Comparison of ENCODE assay signal across 33 cellular contexts in the genomic region with DNA sequence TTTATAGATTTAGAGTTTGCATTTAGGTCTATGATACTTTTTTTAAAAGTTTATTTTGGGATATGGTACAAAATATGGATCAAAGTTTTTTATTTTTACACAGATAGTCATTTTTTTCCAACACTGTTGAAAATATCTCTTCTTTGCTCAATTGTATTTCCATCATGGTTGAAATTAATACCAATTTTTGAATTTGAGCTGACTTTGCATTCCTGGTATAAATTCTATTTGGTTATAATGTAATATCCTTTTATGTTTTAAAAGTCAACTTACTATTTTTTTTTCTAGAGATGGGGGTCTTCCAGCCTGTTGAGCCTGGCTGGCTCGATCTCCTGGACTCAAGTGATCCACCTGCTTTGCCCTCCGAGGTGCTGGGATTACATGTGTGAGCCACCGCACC.
"Had no signal": no experiment of that assay in that cellular context is flagged by ENCODE, and none has a peak within 500 bp of the region (broad histone marks: within the 10 kb centered on the region; RNA-seq: fewer than 3 reads in every experiment).

No MANE protein-coding gene starts in this region.

- H3K9me3 ChIP-seq: adrenal gland, ascending aorta, body of pancreas, breast epithelium had no signal

- H3K36me3 ChIP-seq: adrenal gland, ascending aorta, brain microvascular endothelial cell, breast epithelium, cardiac muscle cell had no signal

- DNase-seq: activated effector memory CD4-positive, alpha-beta T cell treated with anti-CD3 and anti-CD28 coated beads, Interleukin-2, amount 50 U/mL, for 16 hours; activated effector memory CD4-positive, alpha-beta T cell treated with Interleukin-2 at 50 U/mL for 16 hours; activated gamma-delta T cell; activated gamma-delta T cell treated with Interleukin-2 at 50 U/mL for 16 hours; activated naive CD4-positive, alpha-beta T cell; activated naive CD4-positive, alpha-beta T cell treated with anti-CD3 and anti-CD28 coated beads for 36 hours; activated naive CD4-positive, alpha-beta T cell treated with anti-CD3 and anti-CD28 coated beads, Interleukin-2, amount 10 ng/mL, durations not matched to agents 7 days and 5 days; activated naive CD4-positive, alpha-beta T cell treated with anti-CD3 and anti-CD28 coated beads, Interleukin-2, amount 50 U/mL, for 16 hours; activated naive CD4-positive, alpha-beta T cell treated with Interleukin-2 at 50 U/mL for 16 hours; activated naive CD8-positive, alpha-beta T cell treated with anti-CD3 and anti-CD28 coated beads for 36 hours; activated naive CD8-positive, alpha-beta T cell treated with anti-CD3 and anti-CD28 coated beads, Interleukin-2, amount 10 ng/mL, durations not matched to agents 7 days and 5 days; activated naive CD8-positive, alpha-beta T cell treated with anti-CD3 and anti-CD28 coated beads, Interleukin-2, amount 50 U/mL, for 24 hours; activated T-cell treated with anti-CD3 and anti-CD28 coated beads, Interleukin-2, amount 50 U/mL, for 24 hours; activated T-cell treated with anti-CD3 and anti-CD28 coated beads, Interleukin-2, amount 50 U/mL, for 4 hours; activated T-cell treated with anti-CD3 and anti-CD28 coated beads, Interleukin-2, amount 50 U/mL, for 48 hours; activated T-cell treated with anti-CD3 and anti-CD28 coated beads, Interleukin-2, amount 50 U/mL, for 72 hours; adrenal gland; amniotic stem cell; amygdala; anterior cingulate cortex; aorta; body of pancreas; brain microvascular endothelial cell; caudate nucleus; central memory CD4-positive, alpha-beta T cell; cerebellar nuclear complex had no signal

- ATAC-seq: activated naive CD4-positive, alpha-beta T cell treated with anti-CD3 and anti-CD28 coated beads, Interleukin-2, amount 50 U/mL, for 72 hours; activated naive CD8-positive, alpha-beta T cell treated with anti-CD3 and anti-CD28 coated beads, Interleukin-2, amount 50 U/mL, for 24 hours; activated T-cell treated with anti-CD3 and anti-CD28 coated beads, Interleukin-2, amount 50 U/mL, for 4 hours; activated T-cell treated with anti-CD3 and anti-CD28 coated beads, Interleukin-2, amount 50 U/mL, for 72 hours; activated T-helper 17 cell treated with anti-CD3 and anti-CD28 coated beads, Interleukin-2, amount 50 U/mL, for 72 hours; body of pancreas had no signal

- H3K4me1 ChIP-seq: adrenal gland, ascending aorta, body of pancreas, breast epithelium had no signal

- H3K27ac ChIP-seq: adrenal gland, ascending aorta, body of pancreas, brain microvascular endothelial cell, breast epithelium, cardiac muscle cell had no signal

- H3K4me3 ChIP-seq: adrenal gland, ascending aorta, body of pancreas, breast epithelium, cardiac muscle cell had no signal

- FAIRE-seq: astrocyte, bronchial epithelial cell had no signal

- H3K27me3 ChIP-seq: adrenal gland, ascending aorta, body of pancreas, brain microvascular endothelial cell, breast epithelium, cardiac muscle cell had no signal
